In the genomic region with DNA sequence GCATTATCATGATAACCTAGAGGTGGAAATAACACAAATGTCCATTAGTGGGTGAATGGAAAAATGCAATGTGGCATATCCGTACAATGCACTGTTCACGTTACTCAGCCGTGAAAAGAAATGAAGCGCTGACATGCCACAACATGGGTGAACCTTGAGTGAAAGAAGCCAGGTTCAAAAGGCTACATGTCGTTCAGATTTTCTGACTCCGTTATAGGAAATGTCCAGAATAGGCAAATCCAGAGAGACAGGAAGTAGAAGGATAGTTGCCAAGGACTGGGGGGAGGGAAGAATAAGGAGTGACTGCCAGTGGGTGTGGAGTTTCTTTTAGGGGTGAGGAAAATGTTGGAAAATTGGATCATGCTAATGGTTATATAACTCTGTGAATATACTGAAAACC, we compare ENCODE assay signal across 21 cellular contexts.
DNase-seq lines count a peak whose midpoint lies in the region; ATAC-seq, FAIRE-seq and TF ChIP-seq lines count a peak whose summit lies in the region.
"Had no signal": no experiment of that assay in that cellular context is flagged by ENCODE, and none has a peak within 500 bp of the region (broad histone marks: within the 10 kb centered on the region; RNA-seq: fewer than 3 reads in every experiment).

No MANE protein-coding gene starts in this region.

- intact Hi-C loops in left ventricle myocardium superior (cut with micrococcal nuclease) (no loop called here), left ventricle myocardium inferior (cut with micrococcal nuclease) (no loop called here)

- peaks cover 28% of the 10 kb centered on the region for H3K36me3 Mint-ChIP-seq in activated naive CD8-positive, alpha-beta T cell treated with anti-CD3 and anti-CD28 coated beads, Interleukin-2, amount 50 U/mL, for 24 hours (ENCODE audit: low read depth)

- peaks cover 5% of the 10 kb centered on the region for H3K4me1 ChIP-seq in left ventricle myocardium inferior

- no peak for FAIRE-seq in urothelium cell line (lab: Jason Lieb, UNC)
- FAIRE-seq: HepG2 had no signal

- H3K27me3 ChIP-seq in left ventricle myocardium inferior (ENCODE audit: low read depth), result no peaks in the 10 kb centered on the region

- H3K9me3 Mint-ChIP-seq in activated naive CD8-positive, alpha-beta T cell treated with anti-CD3 and anti-CD28 coated beads, Interleukin-2, amount 50 U/mL, for 24 hours, result no peaks in the 10 kb centered on the region
- H3K9me3 Mint-ChIP-seq: activated CD4-positive, alpha-beta memory T cell treated with anti-CD3 and anti-CD28 coated beads for 36 hours; activated naive CD4-positive, alpha-beta T cell treated with anti-CD3 and anti-CD28 coated beads, Interleukin-2, amount 50 U/mL, for 24 hours; CD8-positive, alpha-beta T cell had no signal

- H3K27ac ChIP-seq in left ventricle myocardium inferior (replicated peaks), result no peak overlapping the region

- H3K27ac Mint-ChIP-seq in activated naive CD8-positive, alpha-beta T cell treated with anti-CD3 and anti-CD28 coated beads, Interleukin-2, amount 50 U/mL, for 24 hours, result no peak overlapping the region
- H3K27ac Mint-ChIP-seq: activated CD4-positive, alpha-beta memory T cell treated with anti-CD3 and anti-CD28 coated beads for 36 hours; activated naive CD4-positive, alpha-beta T cell treated with anti-CD3 and anti-CD28 coated beads, Interleukin-2, amount 50 U/mL, for 24 hours; CD8-positive, alpha-beta T cell had no signal

- no peak for TF ChIP-seq CTCF in left ventricle myocardium inferior (IDR thresholded peaks at IDR 0.05; ENCODE audit: borderline replicate concordance)
- TF ChIP-seq CTCF in astrocyte of the spinal cord (IDR thresholded peaks at IDR 0.05; ENCODE audit: low read depth, low read length), result no peak

- in situ Hi-C loops in astrocyte of the spinal cord (cut with HindIII; ENCODE audit: low sequenced_read_pairs), result no loop called here

- peaks cover 22% of the 10 kb centered on the region for H3K36me3 ChIP-seq in left ventricle myocardium inferior

- H3K4me3 ChIP-seq in left ventricle myocardium inferior, result no peak overlapping the region
- H3K4me3 ChIP-seq in astrocyte of the spinal cord (ENCODE audit: low read depth, low read length), result no peak overlapping the region
- H3K4me3 ChIP-seq: mucosa of descending colon had no signal

- peak; percentile 41 for ATAC-seq in left ventricle myocardium superior
- ATAC-seq in activated naive CD8-positive, alpha-beta T cell treated with anti-CD3 and anti-CD28 coated beads, Interleukin-2, amount 50 U/mL, for 24 hours, result no peak
- ATAC-seq in HG03159 (IDR thresholded peaks at IDR 0.05; ENCODE audit: unreplicated experiment), result no peak
- ATAC-seq: CD8-positive, alpha-beta T cell; HepG2; mucosa of descending colon; sciatic nerve had no signal

- no peak for DNase-seq in left ventricle myocardium superior
- no peak for DNase-seq in left ventricle myocardium inferior
- DNase-seq in astrocyte of the spinal cord (ENCODE audit: low read depth, low spot score), result peak; percentile 25
- peak; percentile 6 for DNase-seq in foreskin melanocyte
- peak; percentile 46 for DNase-seq in urothelium cell line (ENCODE audit: low spot score)
- DNase-seq in activated naive CD8-positive, alpha-beta T cell treated with anti-CD3 and anti-CD28 coated beads, Interleukin-2, amount 50 U/mL, for 24 hours, result no peak
- DNase-seq in HuH-7.5 (ENCODE audit: low spot score), result no peak
- DNase-seq: activated CD4-positive, alpha-beta memory T cell treated with anti-CD3 and anti-CD28 coated beads for 36 hours; activated T-cell treated with anti-CD3 and anti-CD28 coated beads, Interleukin-2, amount 50 U/mL, for 1 hour; CD8-positive, alpha-beta T cell; effector CD8-positive, alpha-beta T cell; left cardiac atrium; mucosa of descending colon; NCI-H69; nucleus accumbens; stimulated activated CD4-positive, alpha-beta T cell treated with anti-CD3 and anti-CD28 coated beads, Interleukin-4, amount 100 ng/mL, for 24 hours; substantia nigra had no signal

- no peak overlapping the region for H3K4me3 Mint-ChIP-seq in activated naive CD8-positive, alpha-beta T cell treated with anti-CD3 and anti-CD28 coated beads, Interleukin-2, amount 50 U/mL, for 24 hours
- H3K4me3 Mint-ChIP-seq: activated CD4-positive, alpha-beta memory T cell treated with anti-CD3 and anti-CD28 coated beads for 36 hours; activated naive CD4-positive, alpha-beta T cell treated with anti-CD3 and anti-CD28 coated beads, Interleukin-2, amount 50 U/mL, for 24 hours; CD8-positive, alpha-beta T cell had no signal

- peaks cover 3% of the 10 kb centered on the region for H3K4me1 Mint-ChIP-seq in activated naive CD8-positive, alpha-beta T cell treated with anti-CD3 and anti-CD28 coated beads, Interleukin-2, amount 50 U/mL, for 24 hours
- H3K4me1 Mint-ChIP-seq: activated naive CD4-positive, alpha-beta T cell treated with anti-CD3 and anti-CD28 coated beads, Interleukin-2, amount 50 U/mL, for 24 hours had no signal

- no peaks in the 10 kb centered on the region for H3K27me3 Mint-ChIP-seq in activated naive CD8-positive, alpha-beta T cell treated with anti-CD3 and anti-CD28 coated beads, Interleukin-2, amount 50 U/mL, for 24 hours
- H3K27me3 Mint-ChIP-seq: activated CD4-positive, alpha-beta memory T cell treated with anti-CD3 and anti-CD28 coated beads for 36 hours; activated naive CD4-positive, alpha-beta T cell treated with anti-CD3 and anti-CD28 coated beads, Interleukin-2, amount 50 U/mL, for 24 hours had no signal

- H3K9me3 ChIP-seq in left ventricle myocardium inferior (replicated peaks), result no peaks in the 10 kb centered on the region
- H3K9me3 ChIP-seq: mucosa of descending colon had no signal

Comparison
In these comparisons a context has a peak if more than half of its experiments do, and no peak if none do; other contexts are left out.
1. DNase-seq: peak in astrocyte of the spinal cord (single experiment), foreskin melanocyte (single experiment) and urothelium cell line (single experiment); none in left ventricle myocardium superior (single experiment), left ventricle myocardium inferior (single experiment), activated naive CD8-positive, alpha-beta T cell treated with anti-CD3 and anti-CD28 coated beads, Interleukin-2, amount 50 U/mL, for 24 hours (single experiment) and HuH-7.5 (single experiment).